In genomic region chr15:89523101-89523500, GRCh38 we compare ENCODE assay signal across 25 cellular contexts. TPM values are rescaled to one million over a fixed set of nuclear protein-coding genes. Genes with fewer than 3 reads are reported as not detected.
A peak's percentile ranks its signal among the peaks of the same experiment; 100 is the strongest.
DNase-seq lines count a peak whose midpoint lies in the region; ATAC-seq, FAIRE-seq and TF ChIP-seq lines count a peak whose summit lies in the region.
"Had no signal": no experiment of that assay in that cellular context is flagged by ENCODE, and none has a peak within 500 bp of the region (broad histone marks: within the 10 kb centered on the region; RNA-seq: fewer than 3 reads in every experiment).

No MANE protein-coding gene starts in this region.

- H3K36me3 Mint-ChIP-seq in stimulated activated effector memory CD8-positive, alpha-beta T cell treated with anti-CD3 and anti-CD28 coated beads, Interleukin-12 subunit alpha, Interleukin-12 subunit beta, amount 100 ng/mL, for 72 hours, result no peaks in the 10 kb centered on the region
- H3K36me3 Mint-ChIP-seq in activated T-helper 2 cell treated with anti-CD3 and anti-CD28 coated beads, Interferon-gamma antibody, Interleukin-2, Interleukin-4, amounts not matched to agents 10 μg/mL and 5 μg/mL and 100 μg/mL, durations not matched to agents 14 hours and 24 hours and 36 hours (ENCODE audit: low read depth), result no peaks in the 10 kb centered on the region
- peaks cover 0 to 2% of the 10 kb centered on the region in 2 donors for H3K36me3 Mint-ChIP-seq in CD4-positive, alpha-beta memory T cell
- H3K36me3 Mint-ChIP-seq: CD14-positive monocyte; CD4-positive, CD25-positive, alpha-beta regulatory T cell; CD8-positive, alpha-beta T cell had no signal

- no peak overlapping the region for H3K4me3 ChIP-seq in A549
- no peak overlapping the region for H3K4me3 ChIP-seq in GM12878
- no peak overlapping the region for H3K4me3 ChIP-seq in mesendoderm (ENCODE audit: low read length)
- no peak overlapping the region for H3K4me3 ChIP-seq in mammary epithelial cell (replicated peaks in 1 of 3; ENCODE audit: insufficient read depth in 1 of 3, low read depth in 2 of 3, low read length in 3 of 3)
- H3K4me3 ChIP-seq in CD4-positive, alpha-beta memory T cell (ENCODE audit: low read length in 2 of 2), result no peak overlapping the region
- no peak overlapping the region for H3K4me3 ChIP-seq in body of pancreas
- H3K4me3 ChIP-seq: BLaER1 had no signal

- FAIRE-seq in A549 (lab: Jason Lieb, UNC) (no peak), GM12878 (lab: Jason Lieb, UNC) (no peak)
- FAIRE-seq: D721Med, G401.6, GM12892 had no signal

- H3K27me3 Mint-ChIP-seq in activated T-helper 2 cell treated with anti-CD3 and anti-CD28 coated beads, Interferon-gamma antibody, Interleukin-2, Interleukin-4, amounts not matched to agents 10 μg/mL and 5 μg/mL and 100 μg/mL, durations not matched to agents 14 hours and 24 hours and 36 hours (ENCODE audit: low read depth), result no peaks in the 10 kb centered on the region
- H3K27me3 Mint-ChIP-seq in CD4-positive, alpha-beta memory T cell, result peaks cover 2 to 10% of the 10 kb centered on the region in 2 donors

- H4K5ac ChIP-seq in mesendoderm (ENCODE audit: low read length), result no peak overlapping the region

- no peak for TF ChIP-seq CTCF in A549 (IDR thresholded peaks at IDR 0.05)
- TF ChIP-seq CTCF in GM12878 (IDR thresholded peaks at IDR 0.05 in 2 of 3, conservative IDR thresholded peaks at IDR 0.05 in 1 of 3; ENCODE audit: control insufficient read depth in 2 of 3, extremely low read depth in 1 of 3, insufficient read depth in 1 of 3, low read depth in 3 of 3, low read length in 3 of 3), result no peak
- TF ChIP-seq CTCF in mammary epithelial cell (conservative IDR thresholded peaks at IDR 0.05 in 1 of 2, IDR thresholded peaks at IDR 0.05 in 1 of 2; ENCODE audit: extremely low read depth in 1 of 2, insufficient read depth in 1 of 2, low read depth in 1 of 2, low read length in 2 of 2), result no peak
- no peak for TF ChIP-seq CTCF in body of pancreas (IDR thresholded peaks at IDR 0.05)

- H3K79me2 ChIP-seq in GM12878 (ENCODE audit: control insufficient read depth, insufficient read depth, low read length), result no peaks in the 10 kb centered on the region
- no peaks in the 10 kb centered on the region for H3K79me2 ChIP-seq in mesendoderm (ENCODE audit: control insufficient read depth, insufficient read depth, low read length)
- no peaks in the 10 kb centered on the region for H3K79me2 ChIP-seq in mammary epithelial cell (ENCODE audit: insufficient read depth, low read length)

- peak; percentile 39 to 41; a peak in 4 of 6 replicates for ATAC-seq in A549
- ATAC-seq in GM12878, result peak; percentile 21
- ATAC-seq in stimulated activated effector memory CD8-positive, alpha-beta T cell treated with anti-CD3 and anti-CD28 coated beads, Interleukin-12 subunit alpha, Interleukin-12 subunit beta, amount 100 ng/mL, for 72 hours, result peak; percentile 11
- no peak for ATAC-seq in body of pancreas
- ATAC-seq: CD8-positive, alpha-beta T cell had no signal

- H3K27me3 ChIP-seq in GM12878 (replicated peaks in 1 of 2; ENCODE audit: control insufficient read depth in 2 of 2, insufficient read depth in 2 of 2, low read length in 1 of 2) (no peaks in the 10 kb centered on the region), mesendoderm (ENCODE audit: insufficient read depth, low read length, poor library complexity) (no peaks in the 10 kb centered on the region), mammary epithelial cell (ENCODE audit: insufficient read depth, low read length) (no peaks in the 10 kb centered on the region), body of pancreas (no peaks in the 10 kb centered on the region)
- no peaks in the 10 kb centered on the region for H3K27me3 ChIP-seq in CD4-positive, alpha-beta memory T cell (ENCODE audit: insufficient read depth, low read length)
- H3K27me3 ChIP-seq: BE2C, BLaER1 had no signal

- TF ChIP-seq POLR2A in A549 (IDR thresholded peaks at IDR 0.05; ENCODE audit: low read length) (no peak), GM12878 (IDR thresholded peaks at IDR 0.05; ENCODE audit: low read depth, low read length) (no peak), body of pancreas (IDR thresholded peaks at IDR 0.05) (no peak)

- no peak overlapping the region for H3K4me2 ChIP-seq in A549
- H3K4me2 ChIP-seq in GM12878 (ENCODE audit: control insufficient read depth, insufficient read depth), result no peak overlapping the region
- H3K4me2 ChIP-seq in mesendoderm (ENCODE audit: low read length), result no peak overlapping the region
- H3K4me2 ChIP-seq in mammary epithelial cell (ENCODE audit: insufficient read depth, low read depth, low read length), result no peak overlapping the region

- H3K9me3 ChIP-seq in A549 (no peaks in the 10 kb centered on the region), GM12878 (replicated peaks; ENCODE audit: control insufficient read depth, insufficient read depth, low read length) (no peaks in the 10 kb centered on the region; the same call in 2 of the 3 replicates), mammary epithelial cell (replicated peaks; ENCODE audit: insufficient read depth, low read length) (peaks cover 5% of the 10 kb centered on the region), body of pancreas (no peaks in the 10 kb centered on the region)
- H3K9me3 ChIP-seq in CD4-positive, alpha-beta memory T cell (ENCODE audit: control insufficient read depth in 1 of 2, low read length in 2 of 2), result no peaks in the 10 kb centered on the region
- H3K9me3 ChIP-seq: BE2C, BLaER1, Caco-2 had no signal

- H3K4me3 Mint-ChIP-seq in stimulated activated effector memory CD8-positive, alpha-beta T cell treated with anti-CD3 and anti-CD28 coated beads, Interleukin-12 subunit alpha, Interleukin-12 subunit beta, amount 100 ng/mL, for 72 hours, result no peak overlapping the region
- H3K4me3 Mint-ChIP-seq in activated T-helper 2 cell treated with anti-CD3 and anti-CD28 coated beads, Interferon-gamma antibody, Interleukin-2, Interleukin-4, amounts not matched to agents 10 μg/mL and 5 μg/mL and 100 μg/mL, durations not matched to agents 14 hours and 24 hours and 36 hours (ENCODE audit: low read depth), result no peak overlapping the region
- no peak overlapping the region for H3K4me3 Mint-ChIP-seq in CD4-positive, alpha-beta memory T cell
- H3K4me3 Mint-ChIP-seq: CD14-positive monocyte; CD4-positive, CD25-positive, alpha-beta regulatory T cell; CD8-positive, alpha-beta T cell had no signal

- H3K4me1 ChIP-seq in A549, result no peaks in the 10 kb centered on the region
- H3K4me1 ChIP-seq in GM12878 (ENCODE audit: control insufficient read depth, insufficient read depth, low read length), result no peaks in the 10 kb centered on the region; the same call in none of the 2 replicates
- H3K4me1 ChIP-seq in mesendoderm (ENCODE audit: control insufficient read depth, low read depth, low read length), result no peaks in the 10 kb centered on the region
- H3K4me1 ChIP-seq in mammary epithelial cell (ENCODE audit: insufficient read depth, low read length), result peaks cover 3% of the 10 kb centered on the region
- H3K4me1 ChIP-seq in CD4-positive, alpha-beta memory T cell (ENCODE audit: insufficient read depth, low read length), result no peaks in the 10 kb centered on the region
- H3K4me1 ChIP-seq in body of pancreas, result peaks cover 5% of the 10 kb centered on the region
- H3K4me1 ChIP-seq: BE2C, Caco-2 had no signal

- no peak overlapping the region for H2BK15ac ChIP-seq in mesendoderm (replicated peaks; ENCODE audit: low read depth)

- no peak overlapping the region for H3K23ac ChIP-seq in mesendoderm (ENCODE audit: low read length)

- RAD21 ChIA-PET in GM12878 (lab: Charles Lee; ENCODE audit: unreplicated experiment), result no interaction called here

- H3K27ac Mint-ChIP-seq in stimulated activated effector memory CD8-positive, alpha-beta T cell treated with anti-CD3 and anti-CD28 coated beads, Interleukin-12 subunit alpha, Interleukin-12 subunit beta, amount 100 ng/mL, for 72 hours, result no peak overlapping the region
- H3K27ac Mint-ChIP-seq in activated T-helper 2 cell treated with anti-CD3 and anti-CD28 coated beads, Interferon-gamma antibody, Interleukin-2, Interleukin-4, amounts not matched to agents 10 μg/mL and 5 μg/mL and 100 μg/mL, durations not matched to agents 14 hours and 24 hours and 36 hours, result no peak overlapping the region
- no peak overlapping the region for H3K27ac Mint-ChIP-seq in CD4-positive, alpha-beta memory T cell
- H3K27ac Mint-ChIP-seq: CD14-positive monocyte; CD4-positive, CD25-positive, alpha-beta regulatory T cell; CD8-positive, alpha-beta T cell had no signal

- no peak overlapping the region for H3K18ac ChIP-seq in mesendoderm (ENCODE audit: low read length)

- no peak overlapping the region for H2AFZ ChIP-seq in GM12878 (ENCODE audit: control insufficient read depth, low read depth, low read length)
- no peak overlapping the region for H2AFZ ChIP-seq in mammary epithelial cell (ENCODE audit: low read depth, low read length)

- H4K8ac ChIP-seq in mesendoderm (ENCODE audit: low read depth, low read length), result no peak overlapping the region

- TF ChIP-seq RAD21 in A549 (conservative IDR thresholded peaks at IDR 0.05 in 1 of 2, IDR thresholded peaks at IDR 0.05 in 1 of 2) (no peak), GM12878 (IDR thresholded peaks at IDR 0.05; ENCODE audit: insufficient read depth, low read depth, low read length) (no peak)

- H2BK5ac ChIP-seq in mesendoderm (ENCODE audit: low read length), result no peak overlapping the region

- intact Hi-C loops in GM12878 (cut with micrococcal nuclease; ENCODE audit: unreplicated experiment), result no loop called here
- intact Hi-C loops in activated T-helper 2 cell treated with anti-CD3 and anti-CD28 coated beads, Interferon-gamma antibody, Interleukin-2, Interleukin-4, amounts not matched to agents 10 μg/mL and 5 μg/mL and 100 μg/mL, durations not matched to agents 14 hours and 24 hours and 36 hours (cut with micrococcal nuclease), result no loop called here
- intact Hi-C loops in mammary epithelial cell (cut with micrococcal nuclease), result no loop called here
- intact Hi-C loops in CD4-positive, alpha-beta memory T cell (cut with micrococcal nuclease), result no loop called here
- intact Hi-C loops in body of pancreas (cut with DNase I), result no loop called here

- no peak overlapping the region for H3K27ac ChIP-seq in A549
- no peak overlapping the region for H3K27ac ChIP-seq in GM12878 (ENCODE audit: control insufficient read depth, insufficient read depth)
- peak overlapping the region; percentile 16 for H3K27ac ChIP-seq in mesendoderm (ENCODE audit: low read depth, low read length)
- H3K27ac ChIP-seq in mammary epithelial cell (ENCODE audit: insufficient read depth, low read depth, low read length), result no peak overlapping the region
- no peak overlapping the region for H3K27ac ChIP-seq in CD4-positive, alpha-beta memory T cell (ENCODE audit: low read depth, low read length)
- H3K27ac ChIP-seq in body of pancreas, result no peak overlapping the region
- H3K27ac ChIP-seq: 22Rv1, BLaER1 had no signal

- TF ChIP-seq EP300 in A549 (IDR thresholded peaks at IDR 0.05) (no peak), GM12878 (IDR thresholded peaks at IDR 0.05; ENCODE audit: borderline replicate concordance in 1 of 2, control insufficient read depth in 1 of 2, low read depth in 2 of 2, low read length in 2 of 2) (no peak)

- SMC1A ChIA-PET in GM12878 (lab: Charles Lee; ENCODE audit: uncharacterized antibody, unreplicated experiment), result no interaction called here

- H3K9ac ChIP-seq in GM12878 (ENCODE audit: control insufficient read depth, insufficient read depth, low read length), result no peak overlapping the region
- H3K9ac ChIP-seq in mesendoderm (ENCODE audit: low read length), result no peak overlapping the region
- no peak overlapping the region for H3K9ac ChIP-seq in mammary epithelial cell (ENCODE audit: insufficient read depth, low read length)
- H3K9ac ChIP-seq: BLaER1 had no signal

- no peak for DNase-seq in A549 (ENCODE audit: low read depth in 1 of 2, low spot score in 1 of 2)
- DNase-seq in GM12878 (ENCODE audit: low read depth, low spot score), result no peak
- no peak for DNase-seq in mesendoderm
- DNase-seq in stimulated activated effector memory CD8-positive, alpha-beta T cell treated with anti-CD3 and anti-CD28 coated beads, Interleukin-12 subunit alpha, Interleukin-12 subunit beta, amount 100 ng/mL, for 72 hours (ENCODE audit: low spot score in 2 of 2), result no peak
- no peak for DNase-seq in activated T-helper 2 cell treated with anti-CD3 and anti-CD28 coated beads, Interferon-gamma antibody, Interleukin-2, Interleukin-4, amounts not matched to agents 10 μg/mL and 5 μg/mL and 100 μg/mL, durations not matched to agents 14 hours and 24 hours and 36 hours (ENCODE audit: low spot score)
- DNase-seq in mammary epithelial cell, result no peak
- no peak for DNase-seq in CD4-positive, alpha-beta memory T cell
- no peak for DNase-seq in body of pancreas
- DNase-seq: ACHN; BE2C; C1 segment of cervical spinal cord; Caco-2; Calu3; CD4-positive, CD25-positive, alpha-beta regulatory T cell; CD8-positive, alpha-beta T cell; DMS79 treated with DMSO at 0.1 percent for 48 hours; GF-D8 had no signal

- H3K4ac ChIP-seq in mesendoderm (ENCODE audit: low read depth, low read length), result no peak overlapping the region

- dilution Hi-C loops in mammary epithelial cell (cut with HindIII; ENCODE audit: low sequenced_read_pairs), result no loop called here

- CTCF ChIA-PET in A549 (lab: Yijun Ruan, JAX), result interaction anchor here (0.6 to 2.8 kb wide), 6 partner anchors 9 to 193 kb away, joined by 3 to 13 read pairs (median 3); partner anchors contain the start of gene RHCG
- CTCF ChIA-PET in GM12878 (lab: Yijun Ruan, JAX), result interaction anchor here (0.5 kb wide), 1 partner anchor 22 kb away, joined by 4 read pairs; no protein-coding TSS in a partner anchor
- CTCF ChIA-PET in mammary epithelial cell (lab: Charles Lee; ENCODE audit: low non-redundant PET), result no interaction called here
- CTCF ChIA-PET in CD4-positive, alpha-beta memory T cell (lab: Charles Lee; ENCODE audit: partially characterized antibody), result no interaction called here

- in situ Hi-C loops in GM12878 (cut with MboI), result no loop called here
- in situ Hi-C loops in mammary epithelial cell (cut with MboI; ENCODE audit: low sequenced_read_pairs in 2 of 2), result no loop called here

- 47% methylated on average over 2 of the region's 2 CpGs for WGBS in A549 (ENCODE audit: missing lambda C conversion rate)
- WGBS in GM12878 (ENCODE audit: insufficient coverage, insufficient replicate concordance, low lambda C conversion rate, missing lambda C conversion rate), result 9% methylated on average over 2 of the region's 2 CpGs
- WGBS in mesendoderm (ENCODE audit: extremely low coverage, insufficient coverage, low lambda C conversion rate), result no CpG with 5 or more reads among the region's 2 CpGs
- WGBS in mammary epithelial cell (ENCODE audit: low coverage, missing lambda C conversion rate), result 61% methylated on average over 2 of the region's 2 CpGs
- WGBS in body of pancreas, 2 donors, result 60 to 91% methylated on average over 1 to 2 of the region's 2 CpGs

- H3K56ac ChIP-seq in mesendoderm (ENCODE audit: low read length), result no peak overlapping the region

- H3K9me3 Mint-ChIP-seq in stimulated activated effector memory CD8-positive, alpha-beta T cell treated with anti-CD3 and anti-CD28 coated beads, Interleukin-12 subunit alpha, Interleukin-12 subunit beta, amount 100 ng/mL, for 72 hours, result no peaks in the 10 kb centered on the region
- H3K9me3 Mint-ChIP-seq in activated T-helper 2 cell treated with anti-CD3 and anti-CD28 coated beads, Interferon-gamma antibody, Interleukin-2, Interleukin-4, amounts not matched to agents 10 μg/mL and 5 μg/mL and 100 μg/mL, durations not matched to agents 14 hours and 24 hours and 36 hours, result peaks cover 4% of the 10 kb centered on the region
- H3K9me3 Mint-ChIP-seq in CD4-positive, alpha-beta memory T cell, result peaks cover 0 to 5% (median 1%) of the 10 kb centered on the region in 8 donors

- no peak overlapping the region for H2AK5ac ChIP-seq in mesendoderm (ENCODE audit: low read length)

- H4K20me1 ChIP-seq in GM12878 (ENCODE audit: control insufficient read depth, insufficient read depth), result no peaks in the 10 kb centered on the region
- H4K20me1 ChIP-seq in mammary epithelial cell (ENCODE audit: insufficient read depth, low read length), result no peaks in the 10 kb centered on the region
- H4K20me1 ChIP-seq: BLaER1 had no signal

- no peak overlapping the region for H2BK120ac ChIP-seq in mesendoderm (ENCODE audit: low read depth, low read length)

- BruUV-seq in GM12878 (replicated peaks; lab: Mats Ljungman, UMichigan) (no TSS peak), mammary epithelial cell (replicated peaks; lab: Mats Ljungman, UMichigan) (no TSS peak)

- H3K79me1 ChIP-seq in mesendoderm (ENCODE audit: low read length), result no peaks in the 10 kb centered on the region

- H3K4me1 Mint-ChIP-seq in stimulated activated effector memory CD8-positive, alpha-beta T cell treated with anti-CD3 and anti-CD28 coated beads, Interleukin-12 subunit alpha, Interleukin-12 subunit beta, amount 100 ng/mL, for 72 hours, result no peaks in the 10 kb centered on the region
- H3K4me1 Mint-ChIP-seq in activated T-helper 2 cell treated with anti-CD3 and anti-CD28 coated beads, Interferon-gamma antibody, Interleukin-2, Interleukin-4, amounts not matched to agents 10 μg/mL and 5 μg/mL and 100 μg/mL, durations not matched to agents 14 hours and 24 hours and 36 hours (ENCODE audit: low read depth), result no peaks in the 10 kb centered on the region
- H3K4me1 Mint-ChIP-seq in CD4-positive, alpha-beta memory T cell, result no peaks in the 10 kb centered on the region
- H3K4me1 Mint-ChIP-seq: CD14-positive monocyte; CD4-positive, CD25-positive, alpha-beta regulatory T cell had no signal

- no peaks in the 10 kb centered on the region for H3K36me3 ChIP-seq in GM12878 (ENCODE audit: control insufficient read depth in 2 of 2, insufficient read depth in 2 of 2, low read length in 1 of 2)
- no peaks in the 10 kb centered on the region for H3K36me3 ChIP-seq in mesendoderm (ENCODE audit: control insufficient read depth, insufficient read depth, low read length)
- no peaks in the 10 kb centered on the region for H3K36me3 ChIP-seq in mammary epithelial cell (ENCODE audit: insufficient read depth, low read length)
- H3K36me3 ChIP-seq in CD4-positive, alpha-beta memory T cell (ENCODE audit: insufficient read depth, low read length), result no peaks in the 10 kb centered on the region
- H3K36me3 ChIP-seq in body of pancreas (replicated peaks in 1 of 2; ENCODE audit: insufficient read depth in 1 of 2, low read depth in 2 of 2), result no peaks in the 10 kb centered on the region
- H3K36me3 ChIP-seq: BE2C, BLaER1 had no signal

- POLR2A ChIA-PET in A549 (lab: Yijun Ruan, JAX) (no interaction called here), GM12878 (lab: Charles Lee) (no interaction called here)
- POLR2A ChIA-PET in CD4-positive, alpha-beta memory T cell (lab: Charles Lee; ENCODE audit: partially characterized antibody), result no interaction called here

RNA-seq across cellular contexts. Expression of gene RHCG, which starts 26.7 kb away (rescaled TPM):
- polyA plus RNA-seq in A549 (2011; rRNA removed) (11.0 and 16.6 TPM in 2 replicates), A549 (2017; fragmentation: RNase III; extraction: RNeasy Plus Mini Kit Qiagen cat#74134 plus additional on column Dnase treatment) (3.1 to 3.7 TPM (median 3.6 TPM) in 3 replicates), GM12878 (2011; rRNA removed) (0.05 TPM in 1 of 2 replicates, not detected in the other), GM12878 (2014; fragmentation: Illumina TruSeq; extraction: Trizol) (not detected in 2 replicates), GM12878 (2014; fragmentation: Nextera tagmentation; extraction: Ambion mirVana) (not detected), GM12878 (2014; rRNA removed) (not detected in 2 replicates), GM12878 (2016; fragmentation: Nextera tagmentation; extraction: Ambion mirVana) (not detected), mammary epithelial cell (1.5 TPM)
- polyA plus RNA-seq in A549 (2012; cell fraction: cytosol; rRNA removed), result 3.9 and 5.4 TPM in 2 replicates
- polyA plus RNA-seq in A549 (2012; cell fraction: nucleus; rRNA removed), result 12.6 and 13.7 TPM in 2 replicates
- 27.0 and 35.6 TPM in 2 replicates for polyA minus RNA-seq in A549 (2011; rRNA and poly(A)+ RNA removed)
- not detected in 2 replicates for total RNA-seq in GM12878 (2013; cell fraction: nucleolus; rRNA removed)
- total RNA-seq in GM12878 (2014; rRNA removed) (0.11 TPM in 1 of 2 replicates, not detected in the other), GM12878 (2014; rRNA removed; fragmentation: Illumina TruSeq; extraction: Trizol) (not detected in 2 replicates), GM12878 (2021) (not detected in 2 replicates), mammary epithelial cell (1 to 10 TPM in 1 of 2 donors, under 1 TPM in 1; 0.89 to 2.5 TPM), body of pancreas (under 1 TPM in 1 of 2 donors, not detected in 1; 0.52 TPM)
- polyA plus RNA-seq in GM12878 (2011; ENCODE audit: low read depth), result not detected
- 0.03 and 0.05 TPM in 2 replicates for polyA plus RNA-seq in GM12878 (2011; cell fraction: cytosol; rRNA removed)
- polyA plus RNA-seq in GM12878 (2011; cell fraction: nucleus; rRNA removed), result 0.06 TPM in 1 of 2 replicates, not detected in the other
- not detected in 2 replicates for polyA plus RNA-seq in GM12878 (2012)
- not detected in 2 replicates for polyA minus RNA-seq in GM12878 (2011; rRNA and poly(A)+ RNA removed)
- not detected in 2 replicates for polyA minus RNA-seq in GM12878 (2011; cell fraction: cytosol; rRNA and poly(A)+ RNA removed)
- polyA minus RNA-seq in GM12878 (2011; cell fraction: nucleus; rRNA and poly(A)+ RNA removed), result not detected in 2 replicates
- polyA plus RNA-seq in mesendoderm (2013, experiment 1 of 2), result 0.04 TPM
- polyA plus RNA-seq in mesendoderm (2013, experiment 2 of 2), result 0.03 TPM
- not detected in 2 replicates for total RNA-seq in activated T-helper 2 cell treated with anti-CD3 and anti-CD28 coated beads, Interferon-gamma antibody, Interleukin-2, Interleukin-4, amounts not matched to agents 10 μg/mL and 5 μg/mL and 100 μg/mL, durations not matched to agents 14 hours and 24 hours and 36 hours
- polyA minus RNA-seq in mammary epithelial cell, result 3.3 TPM
- total RNA-seq in CD4-positive, alpha-beta memory T cell, result not detected
- polyA plus RNA-seq in CD4-positive, alpha-beta memory T cell, result not detected
- total RNA-seq: A172; Caco-2; CD4-positive, CD25-positive, alpha-beta regulatory T cell; CD8-positive, alpha-beta T cell had no signal
- polyA plus RNA-seq: AG04450; CD14-positive monocyte; CD4-positive, CD25-positive, alpha-beta regulatory T cell had no signal

RNA-seq across cellular contexts. Expression of gene TICRR, which starts 52.2 kb away (rescaled TPM):
- 7.8 and 9.4 TPM in 2 replicates for polyA plus RNA-seq in A549 (2011; rRNA removed)
- 9.0 and 11.2 TPM in 2 replicates for polyA plus RNA-seq in A549 (2012; cell fraction: cytosol; rRNA removed)
- polyA plus RNA-seq in A549 (2012; cell fraction: nucleus; rRNA removed), result 32.5 and 33.7 TPM in 2 replicates
- 10.4 to 11.6 TPM (median 11.3 TPM) in 3 replicates for polyA plus RNA-seq in A549 (2017; fragmentation: RNase III; extraction: RNeasy Plus Mini Kit Qiagen cat#74134 plus additional on column Dnase treatment)
- 18.4 and 23.8 TPM in 2 replicates for polyA minus RNA-seq in A549 (2011; rRNA and poly(A)+ RNA removed)
- total RNA-seq in GM12878 (2013; cell fraction: nucleolus; rRNA removed), result 33.5 and 38.8 TPM in 2 replicates
- 11.4 and 12.6 TPM in 2 replicates for total RNA-seq in GM12878 (2014; rRNA removed)
- total RNA-seq in GM12878 (2014; rRNA removed; fragmentation: Illumina TruSeq; extraction: Trizol), result 10.6 and 11.0 TPM in 2 replicates
- total RNA-seq in GM12878 (2021), result 18.8 and 21.5 TPM in 2 replicates
- polyA plus RNA-seq in GM12878 (2011; ENCODE audit: low read depth), result 4.3 TPM
- 9.4 and 11.9 TPM in 2 replicates for polyA plus RNA-seq in GM12878 (2011; rRNA removed)
- polyA plus RNA-seq in GM12878 (2011; cell fraction: cytosol; rRNA removed), result 12.5 and 14.2 TPM in 2 replicates
- 54.9 and 56.3 TPM in 2 replicates for polyA plus RNA-seq in GM12878 (2011; cell fraction: nucleus; rRNA removed)
- polyA plus RNA-seq in GM12878 (2012), result 4.6 and 7.7 TPM in 2 replicates
- 14.8 and 16.8 TPM in 2 replicates for polyA plus RNA-seq in GM12878 (2014; fragmentation: Illumina TruSeq; extraction: Trizol)
- polyA plus RNA-seq in GM12878 (2014; fragmentation: Nextera tagmentation; extraction: Ambion mirVana), result 1 to 10 TPM in 1 of 2 experiments, under 1 TPM in 1; 0.58 to 1.1 TPM
- 14.0 and 14.8 TPM in 2 replicates for polyA plus RNA-seq in GM12878 (2014; rRNA removed)
- 10 to 100 TPM in 1 of 2 experiments, 1 to 10 TPM in 1; 9.3 to 10.3 TPM for polyA plus RNA-seq in GM12878 (2016; fragmentation: Nextera tagmentation; extraction: Ambion mirVana)
- 19.4 and 24.5 TPM in 2 replicates for polyA minus RNA-seq in GM12878 (2011; rRNA and poly(A)+ RNA removed)
- 7.8 and 10.1 TPM in 2 replicates for polyA minus RNA-seq in GM12878 (2011; cell fraction: cytosol; rRNA and poly(A)+ RNA removed)
- polyA minus RNA-seq in GM12878 (2011; cell fraction: nucleus; rRNA and poly(A)+ RNA removed), result 23.3 and 38.0 TPM in 2 replicates
- polyA plus RNA-seq in mesendoderm (2013, experiment 1 of 2), result 14.0 TPM
- polyA plus RNA-seq in mesendoderm (2013, experiment 2 of 2), result 14.1 TPM
- 18.0 and 18.7 TPM in 2 replicates for total RNA-seq in activated T-helper 2 cell treated with anti-CD3 and anti-CD28 coated beads, Interferon-gamma antibody, Interleukin-2, Interleukin-4, amounts not matched to agents 10 μg/mL and 5 μg/mL and 100 μg/mL, durations not matched to agents 14 hours and 24 hours and 36 hours
- 10 to 100 TPM in 1 of 2 donors, under 1 TPM in 1; 0.67 to 13.7 TPM for total RNA-seq in mammary epithelial cell
- polyA plus RNA-seq in mammary epithelial cell, result 8.3 TPM
- polyA minus RNA-seq in mammary epithelial cell, result 34.1 TPM
- total RNA-seq in CD4-positive, alpha-beta memory T cell, result under 1 TPM; 0.12 to 0.14 TPM
- under 1 TPM in 1 of 2 donors, not detected in 1; 0.07 TPM for polyA plus RNA-seq in CD4-positive, alpha-beta memory T cell
- under 1 TPM in 1 of 2 donors, not detected in 1; under 0.01 TPM for total RNA-seq in body of pancreas
- polyA plus RNA-seq: CD14-positive monocyte had no signal

Comparison
In these comparisons a context has a peak if more than half of its experiments do, and no peak if none do; other contexts are left out.
1. CTCF ChIA-PET loops: an anchor here in A549 (0.6 to 2.8 kb wide) and GM12878 (0.5 kb wide); none called in mammary epithelial cell and CD4-positive, alpha-beta memory T cell.